ENCODE assay signal across 9 cellular contexts in the genomic region with DNA sequence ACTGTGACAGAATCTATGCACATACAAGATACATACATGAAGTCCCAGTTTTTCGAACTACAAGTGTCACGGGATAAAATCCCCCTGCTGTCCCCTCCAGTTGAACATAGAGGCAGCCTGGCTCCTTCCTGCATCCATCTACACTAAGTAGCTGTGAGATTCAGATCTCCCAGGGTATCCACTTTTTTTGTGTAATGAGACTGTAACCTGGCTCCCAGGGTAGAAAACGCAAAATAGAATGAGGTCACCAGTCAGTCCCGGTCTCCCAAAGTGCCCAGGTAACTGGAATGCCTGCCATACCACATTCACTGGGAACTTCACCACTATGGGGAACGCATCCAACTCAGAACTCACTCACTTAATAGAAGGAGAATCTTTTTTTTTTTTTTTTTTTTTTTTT.
"Had no signal": no experiment of that assay in that cellular context is flagged by ENCODE, and none has a peak within 500 bp of the region (broad histone marks: within the 10 kb centered on the region; RNA-seq: fewer than 3 reads in every experiment).

No MANE protein-coding gene starts in this region.

- H3K27ac ChIP-seq: GM23248 had no signal

- H3K9ac ChIP-seq: GM23248 had no signal

- DNase-seq: GM23248, GOT3, H7, H9, HCEC 1CT, HFFc6 had no signal

- H3K4me3 ChIP-seq: GM23248, GM23338, HAP-1 had no signal

- H3K9me3 ChIP-seq: HAP-1 had no signal

- H3K27ac Mint-ChIP-seq: GM23338, H9, HFFc6 had no signal

- H3K4me1 Mint-ChIP-seq: GM23338 had no signal

- ATAC-seq: GM23338, HCT116 had no signal

- H3K9me3 Mint-ChIP-seq: GM23338, H9, HFFc6 had no signal

- H3K4me2 ChIP-seq: GM23338 had no signal

- H3K4me3 Mint-ChIP-seq: GM23338, H9, HFFc6 had no signal
